Comparison of ENCODE assay signal across 8 cellular contexts in the genomic region with DNA sequence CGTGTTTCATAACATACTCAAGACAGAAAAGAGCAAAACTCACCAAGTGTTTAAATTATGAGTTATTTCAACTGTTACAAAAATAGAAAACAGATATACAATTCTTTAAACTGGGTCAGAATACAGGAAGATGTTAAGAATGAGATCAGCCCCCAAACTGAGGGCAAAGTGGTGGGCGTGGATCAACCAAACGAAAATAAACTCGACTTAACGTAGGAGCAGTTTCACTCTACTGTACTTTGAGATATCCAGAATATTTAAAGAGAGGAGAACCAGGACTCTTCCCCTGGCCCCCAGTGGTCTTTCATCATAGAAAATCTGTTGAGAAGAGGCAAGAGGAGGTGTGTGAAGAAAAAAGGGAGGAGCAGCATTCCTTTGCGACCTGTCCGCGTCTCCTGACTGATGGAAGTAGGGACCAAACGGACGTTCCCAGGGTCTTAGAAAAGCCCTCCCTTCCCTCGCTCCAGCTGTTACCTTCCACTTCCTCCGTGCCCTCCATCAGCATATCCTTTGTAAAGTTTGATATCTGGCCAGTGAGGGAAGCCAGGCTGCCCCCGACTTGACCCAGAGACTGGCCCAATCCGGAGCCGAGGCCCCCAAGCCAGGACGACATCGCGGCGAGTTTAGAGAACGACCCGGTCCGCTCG. TPM values are rescaled to one million over a fixed set of nuclear protein-coding genes. Genes with fewer than 3 reads are reported as not detected.
DNase-seq lines count a peak whose midpoint lies in the region; ATAC-seq and TF ChIP-seq lines count a peak whose summit lies in the region.

No MANE protein-coding gene starts in this region.

- H3K4me2 ChIP-seq in BLaER1 treated with 17β-estradiol and CSF1 and Interleukin-3, amounts not matched to agents 10 nM and 100 nM: peak overlapping the region; percentile 81 to 100 (median 92)

- H3K9me3 ChIP-seq in BLaER1 treated with 17β-estradiol and CSF1 and Interleukin-3, amounts not matched to agents 10 nM and 100 nM (replicated peaks in 1 of 11): peaks cover 0 to 5% (median under 1%) of the 10 kb centered on the region in 11 experiments; a peak in 6 of 22 replicates
- H3K9me3 ChIP-seq in adrenal gland (replicated peaks in 1 of 3) (no peaks in the 10 kb centered on the region), right cardiac atrium (ENCODE audit: control insufficient read depth, low read length) (no peaks in the 10 kb centered on the region), psoas muscle (no peaks in the 10 kb centered on the region)

- H3K9ac ChIP-seq in BLaER1 treated with 17β-estradiol and CSF1 and Interleukin-3, amounts not matched to agents 10 nM and 100 nM: peak overlapping the region; percentile 91 to 99 (median 95)

- peaks cover 25 to 37% (median 33%) of the 10 kb centered on the region in 10 experiments for H3K4me1 ChIP-seq in BLaER1 treated with 17β-estradiol and CSF1 and Interleukin-3, amounts not matched to agents 10 nM and 100 nM
- H3K4me1 ChIP-seq in adrenal gland (replicated peaks in 1 of 2) (peaks cover 14 to 43% of the 10 kb centered on the region in 2 donors), right cardiac atrium (ENCODE audit: control insufficient read depth, insufficient read depth, low read length) (peaks cover 4% of the 10 kb centered on the region), psoas muscle (peaks cover 34% of the 10 kb centered on the region)

- H4K20me1 ChIP-seq in BLaER1 treated with 17β-estradiol and CSF1 and Interleukin-3, amounts not matched to agents 10 nM and 100 nM: peaks cover 21 to 51% (median 45%) of the 10 kb centered on the region in 11 experiments; a peak in 20 of 22 replicates

- no peak for TF ChIP-seq POLR2A in adrenal gland (IDR thresholded peaks at IDR 0.05)

- peak overlapping the region; percentile 76 to 96 (median 84) for H3K4me3 ChIP-seq in BLaER1 treated with 17β-estradiol and CSF1 and Interleukin-3, amounts not matched to agents 10 nM and 100 nM
- H3K4me3 ChIP-seq in adrenal gland (peak overlapping the region; percentile 36 to 66 (median 62)), right cardiac atrium (ENCODE audit: low read length) (peak overlapping the region; percentile 86), psoas muscle (peak overlapping the region; percentile 90)

- intact Hi-C loops in adrenal gland (cut with DNase I) (no loop called here), right cardiac atrium (cut with DNase I) (no loop called here), psoas muscle (cut with DNase I) (no loop called here)

- ATAC-seq in HG03432 (IDR thresholded peaks at IDR 0.05; ENCODE audit: unreplicated experiment): peak; percentile 23
- ATAC-seq in right cardiac atrium: peak; percentile 56 to 70
- ATAC-seq in psoas muscle: peak; percentile 64 to 72 (median 69)
- no peak for ATAC-seq in GM19328 (IDR thresholded peaks at IDR 0.05; ENCODE audit: unreplicated experiment)

- H3K27ac ChIP-seq in BLaER1 treated with 17β-estradiol and CSF1 and Interleukin-3, amounts not matched to agents 10 nM and 100 nM: peak overlapping the region; percentile 94 to 98 (median 95)
- H3K27ac ChIP-seq in adrenal gland (peak overlapping the region; percentile 71 to 99 (median 96)), right cardiac atrium (ENCODE audit: low read length) (peak overlapping the region; percentile 88), psoas muscle (peak overlapping the region; percentile 98)

- TF ChIP-seq CTCF in adrenal gland (IDR thresholded peaks at IDR 0.05): no peak
- TF ChIP-seq CTCF in psoas muscle (IDR thresholded peaks at IDR 0.05): no peak

- no peaks in the 10 kb centered on the region for H3K27me3 ChIP-seq in BLaER1 treated with 17β-estradiol and CSF1 and Interleukin-3, amounts not matched to agents 10 nM and 100 nM
- H3K27me3 ChIP-seq in adrenal gland (no peaks in the 10 kb centered on the region), right cardiac atrium (ENCODE audit: control insufficient read depth, insufficient read depth) (no peaks in the 10 kb centered on the region), psoas muscle (ENCODE audit: insufficient read depth in 3 of 3, low read length in 2 of 3) (no peaks in the 10 kb centered on the region)

- WGBS in adrenal gland, 4 donors: 0 to 1% (median 0%) methylated on average over 10 to 23 of the region's 23 CpGs
- WGBS in right cardiac atrium: under 1% methylated on average over 23 of the region's 23 CpGs
- WGBS in psoas muscle, 3 donors: 0 to 1% (median 0%) methylated on average over 23 of the region's 23 CpGs

- H3K36me3 ChIP-seq in BLaER1 treated with 17β-estradiol and CSF1 and Interleukin-3, amounts not matched to agents 10 nM and 100 nM: peaks cover 0 to 27% (median 18%) of the 10 kb centered on the region in 11 experiments; a peak in 17 of 22 replicates
- H3K36me3 ChIP-seq in adrenal gland (replicated peaks in 1 of 2) (no peaks in the 10 kb centered on the region), psoas muscle (ENCODE audit: insufficient read depth in 1 of 2, low read depth in 1 of 2) (no peaks in the 10 kb centered on the region)

- DNase-seq in GM19238 (ENCODE audit: insufficient read length, low spot score) (peak; percentile 4), NCI-H748 treated with DMSO at 0.1 percent for 48 hours (lab: John Stamatoyannopoulos, UW) (peak; percentile 71), adrenal gland (peak in 3 of 7 donors; percentile 61 to 77 (median 67)), right cardiac atrium (no peak), psoas muscle (peak in 1 of 2 donors; percentile 77)

RNA-seq across cellular contexts. Expression of a gene that starts 0.7 kb away (rescaled TPM):
- total RNA-seq in adrenal gland (10 to 100 TPM; 21.2 to 67.4 (median 42.8) TPM), right cardiac atrium (10 to 100 TPM; 48.3 to 61.1 (median 55.5) TPM), psoas muscle (10 to 100 TPM; 47.5 to 54.8 (median 51.4) TPM)
- polyA plus RNA-seq in adrenal gland (10 to 100 TPM in 1 of 3 donors, 1 to 10 TPM in 2; 3.6 to 38.1 (median 4.9) TPM), right cardiac atrium (6.9 TPM), psoas muscle (10 to 100 TPM in 1 of 3 donors, 1 to 10 TPM in 2; 6.8 to 22.2 (median 7.0) TPM)

Comparison
In these comparisons a context has a peak if more than half of its experiments do, and no peak if none do; other contexts are left out.
1. DNase-seq: peak in GM19238 (single experiment) and NCI-H748 treated with DMSO at 0.1 percent for 48 hours (single experiment); none in right cardiac atrium (0 of 3).
2. Peak in every context shown above with its lines, with median percentiles within 50 percentile points of each other: H3K27ac ChIP-seq and H3K4me3 ChIP-seq.